Comparison of ENCODE assay signal across 23 cellular contexts in genomic region chr11:67490727-67491065, GRCh38. TPM values are rescaled to one million over a fixed set of nuclear protein-coding genes. Genes with fewer than 3 reads are reported as not detected.
A peak's percentile ranks its signal among the peaks of the same experiment; 100 is the strongest.
DNase-seq lines count a peak whose midpoint lies in the region; ATAC-seq, FAIRE-seq and TF ChIP-seq lines count a peak whose summit lies in the region.
"Had no signal": no experiment of that assay in that cellular context is flagged by ENCODE, and none has a peak within 500 bp of the region (broad histone marks: within the 10 kb centered on the region; RNA-seq: fewer than 3 reads in every experiment).

No MANE protein-coding gene starts in this region.

- no peak overlapping the region for H2AFZ ChIP-seq in GM12878 (ENCODE audit: control insufficient read depth, low read depth, low read length)

- no peak overlapping the region for H3K9ac ChIP-seq in GM12878 (ENCODE audit: control insufficient read depth, insufficient read depth, low read length)

- TF ChIP-seq EP300 in GM12878 (IDR thresholded peaks at IDR 0.05; ENCODE audit: borderline replicate concordance in 1 of 2, control insufficient read depth in 1 of 2, low read depth in 2 of 2, low read length in 2 of 2): no peak

- H3K36me3 ChIP-seq in HEK293 (ENCODE audit: control insufficient read depth in 2 of 2, insufficient read depth in 1 of 2, low read length in 2 of 2): peaks cover 0 to 73% of the 10 kb centered on the region in 2 experiments; a peak in 2 of 3 replicates
- H3K36me3 ChIP-seq in GM12878 (ENCODE audit: control insufficient read depth in 2 of 2, insufficient read depth in 2 of 2, low read length in 1 of 2): peaks cover 4 to 28% of the 10 kb centered on the region in 2 experiments; a peak in 3 of 4 replicates
- H3K36me3 ChIP-seq in CD4-positive, alpha-beta memory T cell (ENCODE audit: insufficient read depth, low read length): peaks cover 42% of the 10 kb centered on the region

- TF ChIP-seq RAD21 in GM12878 (IDR thresholded peaks at IDR 0.05; ENCODE audit: insufficient read depth, low read depth, low read length): no peak

- peaks cover 15% of the 10 kb centered on the region for H3K79me2 ChIP-seq in GM12878 (ENCODE audit: control insufficient read depth, insufficient read depth, low read length)

- CTCF ChIA-PET in HEK293 (lab: Yijun Ruan, JAX): interaction anchor here (1.2 kb wide), 1 partner anchor 139 kb away, joined by 5 read pairs; no protein-coding TSS in a partner anchor
- CTCF ChIA-PET in GM12878 (lab: Yijun Ruan, JAX): interaction anchor here (0.7 to 1.3 kb wide), 2 partner anchors 102 to 145 kb away, joined by 3 read pairs; no protein-coding TSS in a partner anchor
- CTCF ChIA-PET in CD4-positive, alpha-beta memory T cell (lab: Charles Lee; ENCODE audit: partially characterized antibody): interaction anchor here (0.9 to 1.0 kb wide), 2 partner anchors 104 to 145 kb away, joined by 3 read pairs; no protein-coding TSS in a partner anchor

- no peaks in the 10 kb centered on the region; the same call in 1 of the 2 replicates for H4K20me1 ChIP-seq in GM12878 (ENCODE audit: control insufficient read depth, insufficient read depth)

- RAD21 ChIA-PET in GM12878 (lab: Charles Lee; ENCODE audit: unreplicated experiment): interaction anchor here (1.0 kb wide), 1 partner anchor 89 kb away, joined by 3 read pairs; the partner anchor contains the start of gene PPP1CA

- H3K9me3 Mint-ChIP-seq in CD4-positive, alpha-beta memory T cell: no peaks in the 10 kb centered on the region
- H3K9me3 Mint-ChIP-seq: CD8-positive, alpha-beta T cell had no signal

- POLR2A ChIA-PET in HEK293 (lab: Yijun Ruan, JAX): interaction anchor here (2.5 kb wide), 1 partner anchor 8 kb away, joined by 11 read pairs; the partner anchor contains the start of gene AIP
- POLR2A ChIA-PET in GM12878 (lab: Charles Lee): interaction anchor here (0.6 to 1.2 kb wide), 5 partner anchors 12 to 956 kb away, joined by 3 to 5 read pairs (median 3); partner anchors contain the start of genes PPP1CA and PTPRCAP
- POLR2A ChIA-PET in CD4-positive, alpha-beta memory T cell (lab: Charles Lee; ENCODE audit: partially characterized antibody): interaction anchor here (1.7 to 16.2 kb wide), 6 partner anchors 8 to 89 kb away, joined by 5 to 279 read pairs (median 35); partner anchors contain the start of genes AIP, PITPNM1, PPP1CA and PTPRCAP

- ATAC-seq in GM12878: no peak
- peak; percentile 4 for ATAC-seq in sciatic nerve
- no peak for ATAC-seq in HG03025 (IDR thresholded peaks at IDR 0.05; ENCODE audit: low FRiP score, unreplicated experiment)
- ATAC-seq: CD8-positive, alpha-beta T cell; mucosa of descending colon had no signal

- in situ Hi-C loops in GM12878 (cut with MboI): no loop called here

- H3K4me2 ChIP-seq in GM12878 (ENCODE audit: control insufficient read depth, insufficient read depth): no peak overlapping the region

- H3K36me3 Mint-ChIP-seq in CD4-positive, alpha-beta memory T cell: peaks cover 18 to 61% of the 10 kb centered on the region in 2 donors

- no peak for FAIRE-seq in GM12878 (lab: Jason Lieb, UNC)

- TF ChIP-seq CTCF in HEK293 (tag by site-specific recombination; IDR thresholded peaks at IDR 0.05) (no peak), GM12878 (IDR thresholded peaks at IDR 0.05 in 2 of 3, conservative IDR thresholded peaks at IDR 0.05 in 1 of 3; ENCODE audit: control insufficient read depth in 2 of 3, extremely low read depth in 1 of 3, insufficient read depth in 1 of 3, low read depth in 3 of 3, low read length in 3 of 3) (no peak)

- no peaks in the 10 kb centered on the region for H3K27me3 ChIP-seq in GM12878 (replicated peaks in 1 of 2; ENCODE audit: control insufficient read depth in 2 of 2, insufficient read depth in 2 of 2, low read length in 1 of 2)
- H3K27me3 ChIP-seq in CD4-positive, alpha-beta memory T cell (ENCODE audit: insufficient read depth, low read length): no peaks in the 10 kb centered on the region
- H3K27me3 ChIP-seq: right atrium auricular region had no signal

- intact Hi-C loops in GM12878 (cut with micrococcal nuclease; ENCODE audit: unreplicated experiment): no loop called here
- intact Hi-C loops in sciatic nerve (cut with DNase I): no loop called here
- intact Hi-C loops in CD4-positive, alpha-beta memory T cell (cut with micrococcal nuclease): no loop called here

- DNase-seq in activated effector memory CD4-positive, alpha-beta T cell treated with anti-CD3 and anti-CD28 coated beads, Interleukin-2, amount 50 U/mL, for 16 hours: peak; percentile 61
- no peak for DNase-seq in activated effector memory CD4-positive, alpha-beta T cell treated with Interleukin-2 at 50 U/mL for 16 hours
- DNase-seq in GM12878 (ENCODE audit: low read depth, low spot score) (no peak), sciatic nerve (ENCODE audit: low spot score) (no peak), SK-N-DZ (ENCODE audit: low spot score) (no peak)
- no peak for DNase-seq in CD4-positive, alpha-beta memory T cell
- DNase-seq: activated naive CD4-positive, alpha-beta T cell treated with Interleukin-2 at 50 U/mL for 16 hours; CD8-positive, alpha-beta T cell; DMS79; head of caudate nucleus; KBM-7; left ventricle myocardium inferior; NCI-H1092; NCI-H2081 treated with DMSO at 0.1 percent for 48 hours; NCI-H524 treated with DMSO at 0.1 percent for 48 hours; occipital lobe; SHP77 treated with DMSO at 0.1 percent for 48 hours; stimulated activated CD4-positive, alpha-beta T cell treated with anti-CD3 and anti-CD28 coated beads, Interleukin-15, amount 100 ng/mL, for 24 hours had no signal

- H3K4me3 ChIP-seq in HEK293 (ENCODE audit: low read depth, low read length) (no peak overlapping the region), GM12878 (no peak overlapping the region)
- no peak overlapping the region for H3K4me3 ChIP-seq in CD4-positive, alpha-beta memory T cell (ENCODE audit: low read length in 2 of 2)
- H3K4me3 ChIP-seq: left ventricle myocardium inferior, mucosa of descending colon, right atrium auricular region had no signal

- H3K4me3 Mint-ChIP-seq in CD4-positive, alpha-beta memory T cell: no peak overlapping the region
- H3K4me3 Mint-ChIP-seq: CD8-positive, alpha-beta T cell had no signal

- no TSS peak for BruUV-seq in GM12878 (replicated peaks; lab: Mats Ljungman, UMichigan)

- H3K9me3 ChIP-seq in HEK293 (ENCODE audit: control insufficient read depth, insufficient read depth, low read depth, low read length) (no peaks in the 10 kb centered on the region), GM12878 (replicated peaks; ENCODE audit: control insufficient read depth, insufficient read depth, low read length) (no peaks in the 10 kb centered on the region)
- H3K9me3 ChIP-seq in CD4-positive, alpha-beta memory T cell (ENCODE audit: control insufficient read depth in 1 of 2, low read length in 2 of 2): no peaks in the 10 kb centered on the region
- H3K9me3 ChIP-seq: left ventricle myocardium inferior, mucosa of descending colon, right atrium auricular region had no signal

- H3K27me3 Mint-ChIP-seq in CD4-positive, alpha-beta memory T cell: no peaks in the 10 kb centered on the region

- peaks cover 25 to 41% (median 34%) of the 10 kb centered on the region in 4 donors for H3K4me1 Mint-ChIP-seq in CD4-positive, alpha-beta memory T cell

- SMC1A ChIA-PET in GM12878 (lab: Charles Lee; ENCODE audit: uncharacterized antibody, unreplicated experiment): no interaction called here

- peak; percentile 43; the same call in 1 of the 2 replicates for TF ChIP-seq POLR2A in GM12878 (IDR thresholded peaks at IDR 0.05; ENCODE audit: low read depth, low read length)

- peak overlapping the region in 1 of 7 donors; percentile 16 for H3K27ac Mint-ChIP-seq in CD4-positive, alpha-beta memory T cell
- H3K27ac Mint-ChIP-seq: CD8-positive, alpha-beta T cell had no signal

- H3K27ac ChIP-seq in HEK293 (ENCODE audit: extremely low read depth, low read depth, low read length) (no peak overlapping the region), GM12878 (ENCODE audit: control insufficient read depth, insufficient read depth) (no peak overlapping the region)
- H3K27ac ChIP-seq in CD4-positive, alpha-beta memory T cell (ENCODE audit: low read depth, low read length): no peak overlapping the region
- H3K27ac ChIP-seq: left ventricle myocardium inferior, right atrium auricular region had no signal

- no peaks in the 10 kb centered on the region for H3K4me1 ChIP-seq in HEK293 (ENCODE audit: control insufficient read depth, insufficient read depth, low read length)
- peaks cover 25% of the 10 kb centered on the region for H3K4me1 ChIP-seq in GM12878 (ENCODE audit: control insufficient read depth, insufficient read depth, low read length)
- peaks cover 38% of the 10 kb centered on the region for H3K4me1 ChIP-seq in CD4-positive, alpha-beta memory T cell (ENCODE audit: insufficient read depth, low read length)

- WGBS in GM12878 (ENCODE audit: insufficient coverage, insufficient replicate concordance, low lambda C conversion rate, missing lambda C conversion rate): 79% methylated on average over 15 of the region's 15 CpGs

RNA-seq across cellular contexts. Expression of gene AIP, which starts 7.9 kb away (rescaled TPM):
- 36.0 and 38.7 TPM in 2 replicates for total RNA-seq in GM12878 (2013; cell fraction: nucleolus; rRNA removed)
- 135 and 139 TPM in 2 replicates for total RNA-seq in GM12878 (2014; rRNA removed)
- total RNA-seq in GM12878 (2014; rRNA removed; fragmentation: Illumina TruSeq; extraction: Trizol): 67.2 and 67.6 TPM in 2 replicates
- total RNA-seq in GM12878 (2021): 128 and 129 TPM in 2 replicates
- 103 TPM for polyA plus RNA-seq in GM12878 (2011; ENCODE audit: low read depth)
- polyA plus RNA-seq in GM12878 (2011; rRNA removed): 77.2 and 144 TPM in 2 replicates
- 217 and 298 TPM in 2 replicates for polyA plus RNA-seq in GM12878 (2011; cell fraction: cytosol; rRNA removed)
- 166 and 189 TPM in 2 replicates for polyA plus RNA-seq in GM12878 (2011; cell fraction: nucleus; rRNA removed)
- 118 and 132 TPM in 2 replicates for polyA plus RNA-seq in GM12878 (2012)
- polyA plus RNA-seq in GM12878 (2014; fragmentation: Illumina TruSeq; extraction: Trizol): 20.7 and 47.5 TPM in 2 replicates
- polyA plus RNA-seq in GM12878 (2014; fragmentation: Nextera tagmentation; extraction: Ambion mirVana): 10 to 100 TPM; 12.6 to 29.7 TPM
- 164 and 168 TPM in 2 replicates for polyA plus RNA-seq in GM12878 (2014; rRNA removed)
- 100 to 1,000 TPM; 103 to 105 TPM for polyA plus RNA-seq in GM12878 (2016; fragmentation: Nextera tagmentation; extraction: Ambion mirVana)
- polyA minus RNA-seq in GM12878 (2011; rRNA and poly(A)+ RNA removed): 109 and 173 TPM in 2 replicates
- 53.0 and 57.6 TPM in 2 replicates for polyA minus RNA-seq in GM12878 (2011; cell fraction: cytosol; rRNA and poly(A)+ RNA removed)
- 30.3 and 38.4 TPM in 2 replicates for polyA minus RNA-seq in GM12878 (2011; cell fraction: nucleus; rRNA and poly(A)+ RNA removed)
- total RNA-seq in sciatic nerve: 72.0 TPM
- 100 to 1,000 TPM; 131 to 132 TPM for total RNA-seq in CD4-positive, alpha-beta memory T cell
- 100 to 1,000 TPM; 152 to 185 TPM for polyA plus RNA-seq in CD4-positive, alpha-beta memory T cell
- polyA plus RNA-seq in SK-N-DZ (2014; cell fraction: cytosol; rRNA removed): 129 and 147 TPM in 2 replicates
- 65.6 and 94.1 TPM in 2 replicates for polyA plus RNA-seq in SK-N-DZ (2014; cell fraction: nucleus; rRNA removed)

RNA-seq across cellular contexts. Expression of gene PITPNM1, which starts 14.5 kb away (rescaled TPM):
- 57.2 and 68.9 TPM in 2 replicates for total RNA-seq in GM12878 (2013; cell fraction: nucleolus; rRNA removed)
- total RNA-seq in GM12878 (2014; rRNA removed) (28.3 and 47.4 TPM in 2 replicates), GM12878 (2014; rRNA removed; fragmentation: Illumina TruSeq; extraction: Trizol) (10.5 and 13.7 TPM in 2 replicates), GM12878 (2021) (56.8 and 60.9 TPM in 2 replicates), sciatic nerve (80.0 TPM)
- polyA plus RNA-seq in GM12878 (2011; ENCODE audit: low read depth): 17.4 TPM
- polyA plus RNA-seq in GM12878 (2011; rRNA removed) (13.7 and 16.9 TPM in 2 replicates), GM12878 (2014; fragmentation: Illumina TruSeq; extraction: Trizol) (5.8 and 16.1 TPM in 2 replicates), GM12878 (2014; fragmentation: Nextera tagmentation; extraction: Ambion mirVana) (under 1 TPM; 0.11 to 0.49 TPM), GM12878 (2014; rRNA removed) (43.7 and 46.0 TPM in 2 replicates), GM12878 (2016; fragmentation: Nextera tagmentation; extraction: Ambion mirVana) (10 to 100 TPM; 15.6 to 19.5 TPM)
- 18.3 and 31.5 TPM in 2 replicates for polyA plus RNA-seq in GM12878 (2011; cell fraction: cytosol; rRNA removed)
- 105 and 147 TPM in 2 replicates for polyA plus RNA-seq in GM12878 (2011; cell fraction: nucleus; rRNA removed)
- 26.5 and 30.4 TPM in 2 replicates for polyA plus RNA-seq in GM12878 (2012)
- 11.9 and 25.0 TPM in 2 replicates for polyA minus RNA-seq in GM12878 (2011; rRNA and poly(A)+ RNA removed)
- 11.5 and 19.1 TPM in 2 replicates for polyA minus RNA-seq in GM12878 (2011; cell fraction: cytosol; rRNA and poly(A)+ RNA removed)
- polyA minus RNA-seq in GM12878 (2011; cell fraction: nucleus; rRNA and poly(A)+ RNA removed): 14.1 and 28.2 TPM in 2 replicates
- total RNA-seq in CD4-positive, alpha-beta memory T cell: 100 to 1,000 TPM; 137 to 143 TPM
- polyA plus RNA-seq in CD4-positive, alpha-beta memory T cell: 10 to 100 TPM; 15.0 to 43.6 TPM
- 28.4 and 31.1 TPM in 2 replicates for polyA plus RNA-seq in SK-N-DZ (2014; cell fraction: cytosol; rRNA removed)
- polyA plus RNA-seq in SK-N-DZ (2014; cell fraction: nucleus; rRNA removed): 89.3 and 99.0 TPM in 2 replicates

RNA-seq across cellular contexts. Expression of gene CDK2AP2, which starts 17.3 kb away (rescaled TPM):
- total RNA-seq in GM12878 (2013; cell fraction: nucleolus; rRNA removed): 7.6 and 8.2 TPM in 2 replicates
- total RNA-seq in GM12878 (2014; rRNA removed) (36.2 and 45.5 TPM in 2 replicates), GM12878 (2014; rRNA removed; fragmentation: Illumina TruSeq; extraction: Trizol) (17.2 and 19.2 TPM in 2 replicates), GM12878 (2021) (58.8 and 60.7 TPM in 2 replicates), sciatic nerve (73.6 TPM)
- 22.0 TPM for polyA plus RNA-seq in GM12878 (2011; ENCODE audit: low read depth)
- polyA plus RNA-seq in GM12878 (2011; rRNA removed) (6.7 and 15.9 TPM in 2 replicates), GM12878 (2014; fragmentation: Illumina TruSeq; extraction: Trizol) (5.8 and 36.3 TPM in 2 replicates), GM12878 (2014; fragmentation: Nextera tagmentation; extraction: Ambion mirVana) (10 to 100 TPM in 1 of 2 experiments, 1 to 10 TPM in 1; 8.0 to 18.0 TPM), GM12878 (2014; rRNA removed) (51.4 and 55.4 TPM in 2 replicates), GM12878 (2016; fragmentation: Nextera tagmentation; extraction: Ambion mirVana) (100 to 1,000 TPM; 150 to 177 TPM)
- 61.6 and 74.5 TPM in 2 replicates for polyA plus RNA-seq in GM12878 (2011; cell fraction: cytosol; rRNA removed)
- polyA plus RNA-seq in GM12878 (2011; cell fraction: nucleus; rRNA removed): 39.1 and 49.9 TPM in 2 replicates
- polyA plus RNA-seq in GM12878 (2012): 48.2 and 49.0 TPM in 2 replicates
- 11.6 and 24.7 TPM in 2 replicates for polyA minus RNA-seq in GM12878 (2011; rRNA and poly(A)+ RNA removed)
- 19.1 and 23.9 TPM in 2 replicates for polyA minus RNA-seq in GM12878 (2011; cell fraction: cytosol; rRNA and poly(A)+ RNA removed)
- polyA minus RNA-seq in GM12878 (2011; cell fraction: nucleus; rRNA and poly(A)+ RNA removed): 20.6 and 28.2 TPM in 2 replicates
- total RNA-seq in CD4-positive, alpha-beta memory T cell: 10 to 100 TPM; 85.8 to 86.0 TPM
- polyA plus RNA-seq in CD4-positive, alpha-beta memory T cell: 100 to 1,000 TPM in 1 of 2 donors, 10 to 100 TPM in 1; 83.3 to 152 TPM
- 30.6 and 31.7 TPM in 2 replicates for polyA plus RNA-seq in SK-N-DZ (2014; cell fraction: cytosol; rRNA removed)
- polyA plus RNA-seq in SK-N-DZ (2014; cell fraction: nucleus; rRNA removed): 18.5 and 37.4 TPM in 2 replicates

RNA-seq across cellular contexts. Expression of gene TMEM134, which starts 21.6 kb away (rescaled TPM):
- 35.2 and 57.3 TPM in 2 replicates for total RNA-seq in GM12878 (2013; cell fraction: nucleolus; rRNA removed)
- total RNA-seq in GM12878 (2014; rRNA removed) (20.0 and 30.5 TPM in 2 replicates), GM12878 (2014; rRNA removed; fragmentation: Illumina TruSeq; extraction: Trizol) (10.6 and 12.0 TPM in 2 replicates), GM12878 (2021) (42.5 and 45.0 TPM in 2 replicates), sciatic nerve (49.9 TPM)
- 7.9 TPM for polyA plus RNA-seq in GM12878 (2011; ENCODE audit: low read depth)
- polyA plus RNA-seq in GM12878 (2011; rRNA removed) (10.8 and 25.0 TPM in 2 replicates), GM12878 (2014; fragmentation: Illumina TruSeq; extraction: Trizol) (2.0 and 11.2 TPM in 2 replicates), GM12878 (2014; fragmentation: Nextera tagmentation; extraction: Ambion mirVana) (1 to 10 TPM; 1.6 to 7.0 TPM), GM12878 (2014; rRNA removed) (90.7 and 93.8 TPM in 2 replicates), GM12878 (2016; fragmentation: Nextera tagmentation; extraction: Ambion mirVana) (10 to 100 TPM; 58.9 to 64.3 TPM)
- 93.1 and 93.6 TPM in 2 replicates for polyA plus RNA-seq in GM12878 (2011; cell fraction: cytosol; rRNA removed)
- 59.5 and 70.8 TPM in 2 replicates for polyA plus RNA-seq in GM12878 (2011; cell fraction: nucleus; rRNA removed)
- 43.8 and 59.2 TPM in 2 replicates for polyA plus RNA-seq in GM12878 (2012)
- 3.1 and 14.1 TPM in 2 replicates for polyA minus RNA-seq in GM12878 (2011; rRNA and poly(A)+ RNA removed)
- 11.1 and 11.8 TPM in 2 replicates for polyA minus RNA-seq in GM12878 (2011; cell fraction: cytosol; rRNA and poly(A)+ RNA removed)
- 8.7 and 14.6 TPM in 2 replicates for polyA minus RNA-seq in GM12878 (2011; cell fraction: nucleus; rRNA and poly(A)+ RNA removed)
- 10 to 100 TPM; 90.1 to 99.1 TPM for total RNA-seq in CD4-positive, alpha-beta memory T cell
- 100 to 1,000 TPM; 152 to 162 TPM for polyA plus RNA-seq in CD4-positive, alpha-beta memory T cell
- 41.5 and 105 TPM in 2 replicates for polyA plus RNA-seq in SK-N-DZ (2014; cell fraction: cytosol; rRNA removed)
- polyA plus RNA-seq in SK-N-DZ (2014; cell fraction: nucleus; rRNA removed): 31.5 and 76.6 TPM in 2 replicates

RNA-seq across cellular contexts. Expression of gene CABP2, which starts 32.5 kb away (rescaled TPM):
- total RNA-seq in GM12878 (2013; cell fraction: nucleolus; rRNA removed): not detected in 2 replicates
- not detected in 2 replicates for total RNA-seq in GM12878 (2014; rRNA removed)
- not detected in 2 replicates for total RNA-seq in GM12878 (2014; rRNA removed; fragmentation: Illumina TruSeq; extraction: Trizol)
- not detected in 2 replicates for total RNA-seq in GM12878 (2021)
- polyA plus RNA-seq in GM12878 (2011; ENCODE audit: low read depth): not detected
- polyA plus RNA-seq in GM12878 (2011; rRNA removed): not detected in 2 replicates
- polyA plus RNA-seq in GM12878 (2011; cell fraction: cytosol; rRNA removed): not detected in 2 replicates
- not detected in 2 replicates for polyA plus RNA-seq in GM12878 (2011; cell fraction: nucleus; rRNA removed)
- not detected in 2 replicates for polyA plus RNA-seq in GM12878 (2012)
- not detected in 2 replicates for polyA plus RNA-seq in GM12878 (2014; fragmentation: Illumina TruSeq; extraction: Trizol)
- not detected for polyA plus RNA-seq in GM12878 (2014; fragmentation: Nextera tagmentation; extraction: Ambion mirVana)
- not detected in 2 replicates for polyA plus RNA-seq in GM12878 (2014; rRNA removed)
- polyA plus RNA-seq in GM12878 (2016; fragmentation: Nextera tagmentation; extraction: Ambion mirVana): not detected
- not detected in 2 replicates for polyA minus RNA-seq in GM12878 (2011; rRNA and poly(A)+ RNA removed)
- not detected in 2 replicates for polyA minus RNA-seq in GM12878 (2011; cell fraction: cytosol; rRNA and poly(A)+ RNA removed)
- not detected in 2 replicates for polyA minus RNA-seq in GM12878 (2011; cell fraction: nucleus; rRNA and poly(A)+ RNA removed)
- total RNA-seq in sciatic nerve: not detected
- not detected for total RNA-seq in CD4-positive, alpha-beta memory T cell
- not detected for polyA plus RNA-seq in CD4-positive, alpha-beta memory T cell
- not detected in 2 replicates for polyA plus RNA-seq in SK-N-DZ (2014; cell fraction: cytosol; rRNA removed)
- polyA plus RNA-seq in SK-N-DZ (2014; cell fraction: nucleus; rRNA removed): not detected in 2 replicates
- total RNA-seq: CD8-positive, alpha-beta T cell; left ventricle myocardium inferior; mucosa of descending colon; occipital lobe; right atrium auricular region; T-helper 1 cell treated with Interleukin-12 subunit alpha and Interleukin-12 subunit beta and Interleukin-4 antibody, amounts not matched to agents 30 ng/mL and 1 ng/mL, for 36 hours had no signal
